In the genomic region with DNA sequence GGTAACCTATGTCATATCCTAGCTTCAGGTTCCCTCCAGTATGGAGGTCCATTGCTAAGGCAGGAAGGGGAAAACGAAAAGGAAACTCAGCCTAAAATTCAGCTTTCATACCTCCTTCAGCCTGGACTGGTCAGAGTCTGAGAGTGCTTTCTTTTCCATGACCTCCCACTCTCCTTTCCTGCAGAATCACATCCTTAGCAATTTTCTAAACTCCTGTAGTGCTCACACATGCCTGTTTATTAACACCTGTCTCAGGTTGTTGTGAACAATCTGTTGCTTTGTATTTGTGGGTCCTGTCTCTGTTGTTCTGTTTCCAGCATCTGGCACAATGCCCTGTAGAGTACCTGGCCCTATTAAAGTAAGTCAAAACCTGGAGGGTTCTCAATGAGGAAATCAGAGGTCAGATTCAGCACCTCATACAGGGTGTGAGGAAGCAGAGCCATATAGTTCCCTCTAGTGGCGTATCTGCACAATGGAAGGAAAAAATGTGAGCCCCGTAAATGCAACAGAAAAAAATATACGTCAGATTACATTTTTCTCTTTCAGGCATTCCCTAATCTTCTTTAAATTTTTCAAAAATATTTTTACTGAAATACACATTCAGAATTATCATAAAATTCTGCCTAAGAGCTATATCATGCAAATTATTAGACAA, we compare ENCODE assay signal across 8 cellular contexts. TPM values are rescaled to one million over a fixed set of nuclear protein-coding genes. Genes with fewer than 3 reads are reported as not detected.
DNase-seq lines count a peak whose midpoint lies in the region; ATAC-seq, FAIRE-seq and TF ChIP-seq lines count a peak whose summit lies in the region.
"Not testable (repeated sequence)": the region's sequence is repeated elsewhere in the genome, so short reads cannot be mapped to it uniquely, and the experiment has no call there.

No MANE protein-coding gene starts in this region.

- H3K79me1 ChIP-seq in H9 (ENCODE audit: insufficient read depth, low read depth, low read length, poor library complexity, severe bottlenecking): not testable (repeated sequence)

- not testable (repeated sequence) for H2AK5ac ChIP-seq in H9 (ENCODE audit: insufficient read length, low read length)

- not testable (repeated sequence) for H3K27ac ChIP-seq in H9 (ENCODE audit: insufficient read length, low read depth, low read length); OCI-LY7 (ENCODE audit: low read depth, low read length, poor library complexity, severe bottlenecking); K562 (ENCODE audit: extremely low read depth, low read depth, low read length); pancreas

- H3K4me1 Mint-ChIP-seq in H9: not testable (repeated sequence)

- H3K56ac ChIP-seq in H9 (ENCODE audit: insufficient read length, low read depth, low read length): not testable (repeated sequence)

- not testable (repeated sequence) for H3K36me3 ChIP-seq in OCI-LY7 (ENCODE audit: insufficient read depth, low read length); K562 (ENCODE audit: control insufficient read depth, insufficient read depth, low read length); pancreas

- CTCF ChIA-PET in OCI-LY7 (lab: Charles Lee; ENCODE audit: unreplicated experiment): not testable (repeated sequence)
- CTCF ChIA-PET in K562 (lab: Yijun Ruan, JAX; ENCODE audit: low intra/inter-chr PET ratio): interaction anchor here (0.6 kb wide), 1 partner anchor 247 kb away, joined by 3 read pairs; no protein-coding TSS in a partner anchor

- not testable (repeated sequence) for H2BK15ac ChIP-seq in H9 (ENCODE audit: low read depth, low read length)

- not testable (repeated sequence) for H3K9me2 ChIP-seq in OCI-LY7 (ENCODE audit: insufficient read depth, low read length)

- not testable (repeated sequence) for H3K27me3 ChIP-seq in H9 (ENCODE audit: insufficient read depth, low read length); K562 (ENCODE audit: control insufficient read depth in 2 of 2, insufficient read depth in 2 of 2, low read length in 2 of 2); pancreas

- not testable (repeated sequence) for H3T11ph ChIP-seq in H9 (ENCODE audit: low read length)

- not testable (repeated sequence) for DNase-seq in AG09319 (ENCODE audit: extremely low read depth, low read depth); left ventricle myocardium superior; pancreas
- DNase-seq in H9: peak; percentile 26
- peak; percentile 3 for DNase-seq in HTR-8/SVneo (ENCODE audit: insufficient read length, low spot score)
- peak; percentile 28 for DNase-seq in OCI-LY7 (ENCODE audit: low spot score)
- peak; percentile 6 to 70 (median 14) for DNase-seq in K562 (ENCODE audit: extremely low read depth in 1 of 4, low spot score in 3 of 4)

- not testable (repeated sequence) for H3K4me3 Mint-ChIP-seq in H9

- H3K36me3 Mint-ChIP-seq in H9 (ENCODE audit: insufficient read depth in 1 of 3, low read depth in 3 of 3): not testable (repeated sequence)

- intact Hi-C loops in OCI-LY7 (cut with micrococcal nuclease; ENCODE audit: unreplicated experiment): loop anchor here (2.0 kb wide), 1 partner anchor 247 kb away; no protein-coding TSS in a partner anchor
- intact Hi-C loops in K562 (cut with micrococcal nuclease): loop anchor here (1.0 to 5.0 kb wide), 2 partner anchors 39 to 247 kb away; no protein-coding TSS in a partner anchor
- intact Hi-C loops in left ventricle myocardium superior (cut with micrococcal nuclease); pancreas (cut with DNase I): not testable (repeated sequence)

- H3K9me3 Mint-ChIP-seq in H9: not testable (repeated sequence)

- not testable (repeated sequence) for H4K91ac ChIP-seq in H9 (ENCODE audit: insufficient read length, low read depth, low read length)

- not testable (repeated sequence) for H3K4me3 ChIP-seq in OCI-LY7 (ENCODE audit: low read depth, low read length, poor library complexity, severe bottlenecking); K562; pancreas

- H3K4me2 ChIP-seq in H9 (ENCODE audit: insufficient read depth, insufficient read length, low read length); OCI-LY7 (ENCODE audit: low read length); K562 (ENCODE audit: insufficient read depth, low read length): not testable (repeated sequence)

- H3K27ac Mint-ChIP-seq in H9: not testable (repeated sequence)

- not testable (repeated sequence) for H3K4ac ChIP-seq in H9 (ENCODE audit: low read depth, low read length)

- H2BK120ac ChIP-seq in H9 (ENCODE audit: low read depth, low read length, poor library complexity, severe bottlenecking): not testable (repeated sequence)

- not testable (repeated sequence) for H2BK12ac ChIP-seq in H9 (ENCODE audit: insufficient read length, low read depth, low read length)

- peak; percentile 66 to 74 for TF ChIP-seq RAD21 in K562 (CRISPR knock-in tag; conservative IDR thresholded peaks at IDR 0.05 in 1 of 2, IDR thresholded peaks at IDR 0.05 in 1 of 2)

- FAIRE-seq in HTR-8/SVneo (lab: Jason Lieb, UNC); K562 (lab: Jason Lieb, UNC); pancreas (lab: Jason Lieb, UNC): not testable (repeated sequence)

- H3K9me3 ChIP-seq in H9 (ENCODE audit: control insufficient read depth, low read depth, low read length); OCI-LY7 (ENCODE audit: low read length); K562 (replicated peaks; ENCODE audit: control insufficient read depth, insufficient read depth, low read depth, low read length); pancreas: not testable (repeated sequence)

- not testable (repeated sequence) for H4K5ac ChIP-seq in H9 (ENCODE audit: insufficient read length, low read depth, low read length)

- H4K20me1 ChIP-seq in H9 (ENCODE audit: control insufficient read depth, insufficient read depth, insufficient read length); OCI-LY7 (ENCODE audit: insufficient read depth, low read length); K562 (replicated peaks; ENCODE audit: control insufficient read depth, insufficient read depth, low read length): not testable (repeated sequence)

- H3K4me1 ChIP-seq in H9 (ENCODE audit: insufficient read depth, low read length); OCI-LY7 (ENCODE audit: insufficient read depth, low read length, poor library complexity, severe bottlenecking); K562 (replicated peaks in 1 of 2; ENCODE audit: control insufficient read depth in 2 of 2, insufficient read depth in 2 of 2, low read length in 2 of 2); pancreas: not testable (repeated sequence)

- in situ Hi-C loops in K562 (cut with MboI): loop anchor here (5.0 to 10.0 kb wide), 2 partner anchors 114 to 247 kb away; a partner anchor contains a TSS

- H3K18ac ChIP-seq in H9 (ENCODE audit: insufficient read length, low read depth, low read length): not testable (repeated sequence)

- H3K23ac ChIP-seq in H9 (ENCODE audit: insufficient read length, low read depth, low read length): not testable (repeated sequence)

- H2BK20ac ChIP-seq in H9 (ENCODE audit: low read depth, low read length, poor library complexity, severe bottlenecking): not testable (repeated sequence)

- not testable (repeated sequence) for H3K23me2 ChIP-seq in H9 (ENCODE audit: insufficient read length, low read depth, low read length, poor library complexity, severe bottlenecking)

- H3K27me3 Mint-ChIP-seq in H9 (ENCODE audit: low read depth): not testable (repeated sequence)

- WGBS in H9 (ENCODE audit: extremely low coverage, insufficient read length, low lambda C conversion rate): no CpG with 5 or more reads among the region's 4 CpGs
- 10% methylated on average over 3 of the region's 4 CpGs for WGBS in K562 (ENCODE audit: insufficient coverage, low coverage, missing lambda C conversion rate)
- WGBS in pancreas, 2 donors: 19 to 20% methylated on average over 3 to 4 of the region's 4 CpGs

- not testable (repeated sequence) for H2BK5ac ChIP-seq in H9 (ENCODE audit: insufficient read length, low read length)

- POLR2A ChIA-PET in OCI-LY7 (lab: Charles Lee): interaction anchor here (0.7 kb wide), 1 partner anchor 17 kb away, joined by 3 read pairs; no protein-coding TSS in a partner anchor
- POLR2A ChIA-PET in K562 (lab: Yijun Ruan, JAX): not testable (repeated sequence)

- not testable (repeated sequence) for H2AFZ ChIP-seq in H9 (ENCODE audit: low read length); OCI-LY7 (ENCODE audit: low read length); K562 (ENCODE audit: low read depth, low read length)

- TF ChIP-seq CTCF in AG09319 (IDR thresholded peaks at IDR 0.05; ENCODE audit: low read depth, low read length) (peak; percentile 61), H9 (conservative IDR thresholded peaks at IDR 0.05) (peak; percentile 76), OCI-LY7 (conservative IDR thresholded peaks at IDR 0.05; ENCODE audit: low read length) (peak; percentile 75), K562 (IDR thresholded peaks at IDR 0.05 in 2 of 3, conservative IDR thresholded peaks at IDR 0.05 in 1 of 3; ENCODE audit: insufficient read depth in 2 of 3, low read depth in 1 of 3, low read length in 3 of 3) (peak; percentile 50 to 72 (median 60)), pancreas (IDR thresholded peaks at IDR 0.05) (peak in 2 of 4 donors; percentile 20 to 28)

- not testable (repeated sequence) for TF ChIP-seq POLR2A in K562 (conservative IDR thresholded peaks at IDR 0.05)

- not testable (repeated sequence) for H3K14ac ChIP-seq in H9 (ENCODE audit: insufficient read depth, low read length)

- peak; percentile 90 for ATAC-seq in GM18502 (IDR thresholded peaks at IDR 0.05; ENCODE audit: poor library complexity, unreplicated experiment)
- peak; percentile 48 for ATAC-seq in K562
- ATAC-seq in left ventricle myocardium superior: peak; percentile 40
- ATAC-seq in pancreas: peak; percentile 48 to 80 (median 78)

- not testable (repeated sequence) for H4K8ac ChIP-seq in H9 (replicated peaks; ENCODE audit: insufficient read length, low read depth, low read length)

- not testable (repeated sequence) for H3K9ac ChIP-seq in H9 (ENCODE audit: extremely low read depth, insufficient read length, low read length); K562 (ENCODE audit: insufficient read depth in 1 of 2, low read depth in 2 of 2, low read length in 2 of 2)

- not testable (repeated sequence) for H3K79me2 ChIP-seq in H9 (ENCODE audit: insufficient read depth, low read length); OCI-LY7 (ENCODE audit: insufficient read depth, low read depth, low read length)
- peaks cover 16% of the 10 kb centered on the region for H3K79me2 ChIP-seq in K562 (ENCODE audit: control insufficient read depth, insufficient read depth, low read length)

- H3K9me1 ChIP-seq in K562 (ENCODE audit: control insufficient read depth, insufficient read depth, low read length): not testable (repeated sequence)

- BruUV-seq in OCI-LY7 (replicated peaks; lab: Mats Ljungman, UMichigan); K562 (replicated peaks; lab: Mats Ljungman, UMichigan): not testable (repeated sequence)

- 0 out of 2 replicates have a peak, but pooled peaks have one; percentile 7 for TF ChIP-seq EP300 in K562 (IDR thresholded peaks at IDR 0.05; ENCODE audit: low read length)

RNA-seq across cellular contexts. Expression of a gene that starts 2.3 kb away (rescaled TPM):
- total RNA-seq in H9 (2021): not detected in 2 replicates
- total RNA-seq in OCI-LY7 (2014; rRNA removed; shearing (Covaris generic)): not detected in 2 replicates
- total RNA-seq in OCI-LY7 (2022): not detected in 2 replicates
- 64.9 and 86.0 TPM in 2 replicates for total RNA-seq in K562 (2011; cell fraction: chromatin; rRNA removed; ENCODE audit: low replicate concordance)
- 84.4 and 91.7 TPM in 2 replicates for total RNA-seq in K562 (2011; cell fraction: nucleolus; rRNA removed)
- 113 and 125 TPM in 2 replicates for total RNA-seq in K562 (2011; cell fraction: nucleoplasm; rRNA removed)
- 25.2 and 30.4 TPM in 2 replicates for total RNA-seq in K562 (2014; rRNA removed)
- total RNA-seq in K562 (2014; rRNA removed; fragmentation: Illumina TruSeq; extraction: Trizol): 54.8 and 68.6 TPM in 2 replicates
- 16.9 TPM in 2 replicates for total RNA-seq in K562 (2015; rRNA removed; fragmentation: Illumina TruSeq; extraction: Trizol)
- total RNA-seq in K562 (2021): 38.2 and 41.8 TPM in 2 replicates
- 205 and 209 TPM in 2 replicates for polyA plus RNA-seq in K562 (2011; rRNA removed)
- polyA plus RNA-seq in K562 (2011; cell fraction: cytosol; rRNA removed): 219 and 529 TPM in 2 replicates
- polyA plus RNA-seq in K562 (2011; cell fraction: nucleus; rRNA removed): 49.3 and 92.2 TPM in 2 replicates
- 37.9 and 61.1 TPM in 2 replicates for polyA plus RNA-seq in K562 (2012)
- 94.9 and 105 TPM in 2 replicates for polyA plus RNA-seq in K562 (2014; fragmentation: Illumina TruSeq; extraction: Trizol)
- polyA plus RNA-seq in K562 (2014; fragmentation: Nextera tagmentation; extraction: Ambion mirVana): 100 to 1,000 TPM in 1 of 2 experiments, 10 to 100 TPM in 1; 96.2 to 138 TPM
- polyA plus RNA-seq in K562 (2014; rRNA removed): 65.8 and 69.9 TPM in 2 replicates
- polyA minus RNA-seq in K562 (2011; rRNA and poly(A)+ RNA removed): 147 and 160 TPM in 2 replicates
- 44.0 and 48.5 TPM in 2 replicates for polyA minus RNA-seq in K562 (2011; cell fraction: cytosol; rRNA and poly(A)+ RNA removed)
- 18.4 and 31.8 TPM in 2 replicates for polyA minus RNA-seq in K562 (2011; cell fraction: nucleus; rRNA and poly(A)+ RNA removed)
- not detected for total RNA-seq in left ventricle myocardium superior
- total RNA-seq in pancreas: not detected
- not detected for polyA plus RNA-seq in pancreas

Comparison
In these comparisons a context has a peak if more than half of its experiments do, and no peak if none do; other contexts are left out.
1. ATAC-seq: peak in every context shown above with its lines; median percentile 90 in GM18502; 78 in pancreas; 48 in K562; 40 in left ventricle myocardium superior.
2. RNA of a gene that starts 2.3 kb away (total RNA-seq): 16.9 to 125 TPM in K562; not detected in H9, not detected in OCI-LY7, not detected in left ventricle myocardium superior (single experiment) and not detected in pancreas; every median in the first group is over 10 times any median in the second.